ENCODE assay signal across 13 cellular contexts in the genomic region with DNA sequence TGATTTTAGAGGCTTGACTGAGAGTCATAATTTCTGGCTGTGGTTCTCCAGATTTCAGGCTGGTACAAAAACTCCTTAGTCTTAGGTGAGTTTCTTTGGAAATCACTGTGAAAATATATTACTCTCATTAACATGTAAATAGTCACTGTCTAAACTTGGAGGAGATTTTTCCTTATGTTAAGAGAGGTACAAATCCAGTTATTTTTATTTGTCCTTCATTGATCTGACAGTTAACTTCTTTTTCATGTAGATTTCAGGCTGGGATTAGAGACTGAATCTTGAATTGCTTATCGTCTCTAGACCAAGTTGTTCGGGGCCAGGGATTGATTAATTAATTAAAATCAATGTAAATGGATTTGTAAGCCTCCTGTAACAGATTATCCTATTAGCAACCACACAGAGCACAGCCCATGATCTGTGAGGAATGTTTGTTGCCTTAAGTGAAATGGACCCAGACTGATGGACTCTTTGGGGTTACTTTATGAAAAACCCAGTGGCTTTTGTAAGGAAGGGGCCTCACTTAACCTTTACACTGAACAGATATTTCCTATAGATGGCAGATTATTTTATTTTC. TPM values are rescaled to one million over a fixed set of nuclear protein-coding genes. Genes with fewer than 3 reads are reported as not detected.
DNase-seq lines count a peak whose midpoint lies in the region; ATAC-seq and TF ChIP-seq lines count a peak whose summit lies in the region.
"Had no signal": no experiment of that assay in that cellular context is flagged by ENCODE, and none has a peak within 500 bp of the region (broad histone marks: within the 10 kb centered on the region; RNA-seq: fewer than 3 reads in every experiment).

No MANE protein-coding gene starts in this region.

- TF ChIP-seq POLR2A in HCT116 (IDR thresholded peaks at IDR 0.05; ENCODE audit: borderline replicate concordance, extremely low read depth, insufficient read depth, insufficient read length) (no peak), right lobe of liver (IDR thresholded peaks at IDR 0.05) (no peak), spleen (IDR thresholded peaks at IDR 0.05) (no peak)

- POLR2A ChIA-PET in HCT116 (lab: Charles Lee), result interaction anchor here (1.2 kb wide), 1 partner anchor 29 kb away, joined by 3 read pairs; no protein-coding TSS in a partner anchor

- DNase-seq in HCT116 (ENCODE audit: low read depth, low spot score) (no peak), right lobe of liver (no peak), spleen (no peak), NOMO-1 treated with dmso at 0.1 percent for 144 hours (lab: John Stamatoyannopoulos, UW; ENCODE audit: unreplicated experiment) (no peak), NCI-H1105 treated with DMSO at 0.1 percent for 48 hours (lab: John Stamatoyannopoulos, UW) (no peak), DMS 273 treated with DMSO at 0.1 percent for 48 hours (lab: John Stamatoyannopoulos, UW) (no peak), foreskin melanocyte (no peak)
- DNase-seq: activated CD8-positive, alpha-beta memory T cell treated with anti-CD3 and anti-CD28 coated beads, Interleukin-2, amount 50 U/mL, for 48 hours; amniotic stem cell; BE2C; NCI-H446 treated with DMSO at 0.1 percent for 48 hours; RPMI8226 had no signal

- H3K36me3 Mint-ChIP-seq in brain, result no peaks in the 10 kb centered on the region

- no peaks in the 10 kb centered on the region for H3K9me2 ChIP-seq in HCT116 (ENCODE audit: insufficient read depth)

- no peaks in the 10 kb centered on the region for H3K9me3 ChIP-seq in HCT116 (ENCODE audit: control insufficient read depth in 1 of 2, insufficient read depth in 1 of 2, low read depth in 1 of 2, low read length in 2 of 2)
- no peaks in the 10 kb centered on the region for H3K9me3 ChIP-seq in right lobe of liver
- no peaks in the 10 kb centered on the region for H3K9me3 ChIP-seq in spleen
- H3K9me3 ChIP-seq: BE2C had no signal

- no peak overlapping the region for H3K4me3 ChIP-seq in HCT116 (replicated peaks in 1 of 2; ENCODE audit: low read depth in 1 of 2, low read length in 2 of 2)
- no peak overlapping the region for H3K4me3 ChIP-seq in right lobe of liver
- H3K4me3 ChIP-seq in spleen, result no peak overlapping the region

- ATAC-seq in HCT116 (no peak), right lobe of liver (no peak)

- BruUV-seq in HCT116 (replicated peaks; lab: Mats Ljungman, UMichigan), result no TSS peak

- H3K4me3 Mint-ChIP-seq in brain, result peak overlapping the region; percentile 28 to 80 (median 68)

- 17% methylated on average over 2 of the region's 2 CpGs for WGBS in right lobe of liver (ENCODE audit: insufficient coverage, low coverage, low lambda C conversion rate, missing lambda C conversion rate)
- WGBS in spleen, 5 donors, result 74 to 83% (median 82%) methylated on average over 2 of the region's 2 CpGs

- H3K9me3 Mint-ChIP-seq in brain, result no peaks in the 10 kb centered on the region

- intact Hi-C loops in HCT116 (cut with micrococcal nuclease) (no loop called here), right lobe of liver (cut with DNase I) (no loop called here), spleen (cut with DNase I; ENCODE audit: low total_unique reads) (no loop called here)

- no peak for TF ChIP-seq RAD21 in HCT116 (IDR thresholded peaks at IDR 0.05; ENCODE audit: low read depth)

- RAD21 ChIA-PET in HCT116 (lab: Charles Lee; ENCODE audit: low non-redundant PET in 1 of 2, low total read pairs in 2 of 2, uncharacterized antibody in 2 of 2, unreplicated experiment in 2 of 2), result no interaction called here

- no peak for TF ChIP-seq CTCF in HCT116 (IDR thresholded peaks at IDR 0.05 in 2 of 3, conservative IDR thresholded peaks at IDR 0.05 in 1 of 3; ENCODE audit: borderline replicate concordance in 1 of 3, insufficient read depth in 1 of 3, low read depth in 2 of 3, low read length in 2 of 3)
- no peak for TF ChIP-seq CTCF in brain (conservative IDR thresholded peaks at IDR 0.05)
- TF ChIP-seq CTCF in right lobe of liver (IDR thresholded peaks at IDR 0.05), result no peak
- TF ChIP-seq CTCF in spleen (IDR thresholded peaks at IDR 0.05 in 8 of 11, conservative IDR thresholded peaks at IDR 0.05 in 3 of 11), result no peak

- H3K9ac ChIP-seq in HCT116 (ENCODE audit: low read length), result peak overlapping the region; percentile 74

- H3K4me1 ChIP-seq in HCT116 (ENCODE audit: control insufficient read depth in 1 of 2, insufficient read depth in 2 of 2, low read length in 2 of 2) (peaks cover 83 to 84% of the 10 kb centered on the region in 2 experiments), right lobe of liver (peaks cover 0 to 65% (median 19%) of the 10 kb centered on the region in 4 donors), spleen (peaks cover 10 to 43% (median 21%) of the 10 kb centered on the region in 6 donors)

- no peaks in the 10 kb centered on the region for H4K20me1 ChIP-seq in HCT116 (ENCODE audit: insufficient read depth)

- peaks cover 99% of the 10 kb centered on the region for H3K4me1 Mint-ChIP-seq in brain

- H3K79me2 ChIP-seq in HCT116 (ENCODE audit: insufficient read depth, low read length), result peaks cover 97% of the 10 kb centered on the region

- H3K27me3 Mint-ChIP-seq in brain, result peaks cover under 1% of the 10 kb centered on the region

- CTCF ChIA-PET in HCT116 (lab: Charles Lee), result no interaction called here

- H3K27ac ChIP-seq in HCT116 (ENCODE audit: low read depth, low read length) (peak overlapping the region; percentile 92), right lobe of liver (peak overlapping the region; percentile 92 to 97 (median 92)), spleen (peak overlapping the region in 5 of 8 donors; percentile 18 to 84 (median 79))

- H3K4me2 ChIP-seq in HCT116 (ENCODE audit: low read length), result peak overlapping the region; percentile 77

- H3K27me3 ChIP-seq in HCT116 (ENCODE audit: insufficient read depth, low read length) (no peaks in the 10 kb centered on the region), right lobe of liver (no peaks in the 10 kb centered on the region), spleen (replicated peaks in 1 of 7) (peaks cover 0 to 80% (median 16%) of the 10 kb centered on the region in 7 donors)
- H3K27me3 ChIP-seq: BE2C had no signal

- peak overlapping the region; percentile 28 to 100 (median 98) for H3K27ac Mint-ChIP-seq in brain

- H2AFZ ChIP-seq in HCT116 (ENCODE audit: low read depth, low read length, poor library complexity, severe bottlenecking), result no peak overlapping the region

- H3K36me3 ChIP-seq in HCT116 (ENCODE audit: control insufficient read depth in 1 of 2, insufficient read depth in 2 of 2, low read length in 2 of 2), result no peaks in the 10 kb centered on the region
- no peaks in the 10 kb centered on the region for H3K36me3 ChIP-seq in right lobe of liver
- no peaks in the 10 kb centered on the region for H3K36me3 ChIP-seq in spleen
- H3K36me3 ChIP-seq: BE2C had no signal

TF ChIP-seq in HCT116, 20 proteins besides CTCF, POLR2A, EP300 and RAD21:
- no peak for TF ChIP-seq SRF (IDR thresholded peaks at IDR 0.05; ENCODE audit: low read depth)
- no peak for TF ChIP-seq EZH2phosphoT487 (IDR thresholded peaks at IDR 0.05; ENCODE audit: borderline replicate concordance)
- TF ChIP-seq ZNF274 (IDR thresholded peaks at IDR 0.05; ENCODE audit: low read depth, low read length), result no peak
- no peak for TF ChIP-seq CEBPB (IDR thresholded peaks at IDR 0.05; ENCODE audit: low read depth)
- TF ChIP-seq POLR2AphosphoS5 (IDR thresholded peaks at IDR 0.05; ENCODE audit: low read depth, low read length), result no peak
- no peak for TF ChIP-seq FOSL1 (IDR thresholded peaks at IDR 0.05; ENCODE audit: low read depth)
- no peak for TF ChIP-seq ZFX (IDR thresholded peaks at IDR 0.05)

RNA-seq across cellular contexts. Expression of gene TEAD1, which starts 21.1 kb away (rescaled TPM):
- total RNA-seq in HCT116 (2021; ENCODE audit: unreplicated experiment) (103 TPM), right lobe of liver (10 to 100 TPM; 28.3 to 41.5 (median 32.2) TPM), spleen (10 to 100 TPM; 14.6 to 46.0 (median 21.4) TPM)
- polyA plus RNA-seq in HCT116 (2012), result 17.9 and 25.2 TPM in 2 replicates
- polyA plus RNA-seq in brain (ENCODE audit: insufficient read depth, low read depth, low replicate concordance) (32.4 TPM), spleen (1 to 10 TPM in 2 of 3 donors, under 1 TPM in 1; 0.93 to 2.7 (median 1.1) TPM)
